10 cellular contexts compared by ENCODE assay signal in the genomic region with DNA sequence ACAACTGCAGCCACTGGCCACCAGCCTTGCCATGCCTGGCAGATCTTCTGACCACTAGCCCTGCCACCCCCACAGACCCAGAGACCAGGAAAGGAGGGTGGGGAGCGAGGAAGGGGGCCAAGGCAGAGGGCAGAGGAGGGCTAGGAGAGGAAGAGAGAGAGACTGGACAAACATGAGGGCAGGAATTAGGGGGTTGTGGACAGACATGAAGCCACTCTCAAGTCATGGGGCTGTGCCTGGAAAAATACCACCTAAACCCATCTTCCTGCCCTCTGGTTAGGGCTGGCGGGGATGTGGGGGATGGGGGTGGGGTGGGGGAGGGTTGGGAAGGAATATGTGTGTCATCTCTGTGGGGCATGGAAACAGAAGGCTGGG. TPM values are rescaled to one million over a fixed set of nuclear protein-coding genes. Genes with fewer than 3 reads are reported as not detected.
DNase-seq lines count a peak whose midpoint lies in the region; ATAC-seq, FAIRE-seq and TF ChIP-seq lines count a peak whose summit lies in the region.
"Had no signal": no experiment of that assay in that cellular context is flagged by ENCODE, and none has a peak within 500 bp of the region (broad histone marks: within the 10 kb centered on the region; RNA-seq: fewer than 3 reads in every experiment).

No MANE protein-coding gene starts in this region.

- peak overlapping the region in 3 of 11 experiments; percentile 20 to 41 (median 26); a peak in 2 of 22 replicates for H3K27ac ChIP-seq in BLaER1 treated with 17β-estradiol and CSF1 and Interleukin-3, amounts not matched to agents 10 nM and 100 nM
- H3K27ac ChIP-seq in duodenal mucosa (ENCODE audit: low read depth, low read length) = peak overlapping the region; percentile 70
- H3K27ac ChIP-seq in pancreas = peak overlapping the region; percentile 89 to 94 (median 90)

- ATAC-seq in pancreas = no peak

- H3K27me3 Mint-ChIP-seq in nephron progenitor cell (ENCODE audit: low read depth, poor library complexity) = no peaks in the 10 kb centered on the region

- H4K20me1 ChIP-seq in BLaER1 treated with 17β-estradiol and CSF1 and Interleukin-3, amounts not matched to agents 10 nM and 100 nM = peaks cover 18 to 33% (median 28%) of the 10 kb centered on the region in 11 experiments; a peak in 17 of 22 replicates

- peak overlapping the region in 1 of 10 experiments; percentile 25; a peak in 1 of 20 replicates for H3K4me3 ChIP-seq in BLaER1 treated with 17β-estradiol and CSF1 and Interleukin-3, amounts not matched to agents 10 nM and 100 nM
- no peak overlapping the region for H3K4me3 ChIP-seq in duodenal mucosa (ENCODE audit: low read depth in 1 of 2, low read length in 2 of 2)
- H3K4me3 ChIP-seq in pancreas = peak overlapping the region in 2 of 4 donors; percentile 17 to 61

- no peak overlapping the region for H3K4me3 Mint-ChIP-seq in nephron progenitor cell

- 34 to 40% methylated on average over 2 of the region's 2 CpGs for WGBS in pancreas, 2 donors

- H3K36me3 Mint-ChIP-seq in nephron progenitor cell (ENCODE audit: low read depth) = no peaks in the 10 kb centered on the region

- TF ChIP-seq CTCF in pancreas (IDR thresholded peaks at IDR 0.05) (no peak), nephron progenitor cell (IDR thresholded peaks at IDR 0.05) (no peak)

- H3K27ac Mint-ChIP-seq in nephron progenitor cell = no peak overlapping the region

- H3K4me1 ChIP-seq in BLaER1 treated with 17β-estradiol and CSF1 and Interleukin-3, amounts not matched to agents 10 nM and 100 nM = peaks cover 70 to 88% (median 81%) of the 10 kb centered on the region in 10 experiments
- H3K4me1 ChIP-seq in duodenal mucosa (ENCODE audit: control insufficient read depth in 1 of 2, insufficient read depth in 2 of 2, low read length in 2 of 2) = peaks cover 53 to 57% of the 10 kb centered on the region in 2 donors
- H3K4me1 ChIP-seq in pancreas = peaks cover 28 to 69% (median 43%) of the 10 kb centered on the region in 3 donors

- peak; percentile 38 for DNase-seq in NCI-H69 (lab: John Stamatoyannopoulos, UW)
- no peak for DNase-seq in pancreas
- DNase-seq in nephron progenitor cell = no peak
- DNase-seq in NCI-H2196 treated with DMSO at 0.1 percent for 48 hours (lab: John Stamatoyannopoulos, UW; ENCODE audit: unreplicated experiment) = no peak
- DNase-seq in activated CD4-positive, CD25-positive, alpha-beta regulatory T cell treated with anti-CD3 and anti-CD28 coated beads, Interleukin-2, amount 50 U/mL, for 72 hours = no peak
- DNase-seq in stimulated activated naive CD4-positive, alpha-beta T cell (lab: John Stamatoyannopoulos, UW) = no peak
- DNase-seq: activated gamma-delta T cell had no signal

- no peaks in the 10 kb centered on the region for H3K36me3 ChIP-seq in BLaER1 treated with 17β-estradiol and CSF1 and Interleukin-3, amounts not matched to agents 10 nM and 100 nM
- no peaks in the 10 kb centered on the region for H3K36me3 ChIP-seq in duodenal mucosa (ENCODE audit: control insufficient read depth in 1 of 2, insufficient read depth in 2 of 2, low read length in 2 of 2)
- no peaks in the 10 kb centered on the region for H3K36me3 ChIP-seq in pancreas

- no peaks in the 10 kb centered on the region for H3K9me3 ChIP-seq in BLaER1 treated with 17β-estradiol and CSF1 and Interleukin-3, amounts not matched to agents 10 nM and 100 nM (replicated peaks in 1 of 11)
- H3K9me3 ChIP-seq in duodenal mucosa (ENCODE audit: control insufficient read depth in 1 of 2, low read length in 2 of 2) (no peaks in the 10 kb centered on the region), pancreas (no peaks in the 10 kb centered on the region)

- no peak for FAIRE-seq in pancreas (lab: Jason Lieb, UNC)

- no peaks in the 10 kb centered on the region for H3K9me3 Mint-ChIP-seq in nephron progenitor cell

- peak overlapping the region in 2 of 11 experiments; percentile 23 to 49; a peak in 3 of 22 replicates for H3K9ac ChIP-seq in BLaER1 treated with 17β-estradiol and CSF1 and Interleukin-3, amounts not matched to agents 10 nM and 100 nM
- peak overlapping the region; percentile 6 to 46 for H3K9ac ChIP-seq in duodenal mucosa (ENCODE audit: low read depth in 1 of 2, low read length in 2 of 2)

- peak overlapping the region; percentile 46 to 98 (median 74) for H3K4me2 ChIP-seq in BLaER1 treated with 17β-estradiol and CSF1 and Interleukin-3, amounts not matched to agents 10 nM and 100 nM

- H3K4me1 Mint-ChIP-seq in nephron progenitor cell = peaks cover 67% of the 10 kb centered on the region

- peaks cover 0 to 9% (median 0%) of the 10 kb centered on the region in 11 experiments; a peak in 1 of 22 replicates for H3K27me3 ChIP-seq in BLaER1 treated with 17β-estradiol and CSF1 and Interleukin-3, amounts not matched to agents 10 nM and 100 nM
- no peaks in the 10 kb centered on the region for H3K27me3 ChIP-seq in duodenal mucosa (ENCODE audit: control insufficient read depth in 1 of 2, insufficient read depth in 2 of 2, low read length in 2 of 2)
- H3K27me3 ChIP-seq in pancreas = no peaks in the 10 kb centered on the region

- intact Hi-C loops in pancreas (cut with DNase I) = no loop called here

RNA-seq across cellular contexts. Expression of a gene that starts 1.4 kb away (rescaled TPM):
- 10 to 100 TPM; 24.8 to 72.7 (median 44.4) TPM for total RNA-seq in pancreas
- polyA plus RNA-seq in pancreas = 10 to 100 TPM; 35.5 to 89.8 TPM

RNA-seq across cellular contexts. Expression of a gene that starts 5.2 kb away (rescaled TPM):
- 1 to 10 TPM; 1.1 to 4.3 (median 2.2) TPM for total RNA-seq in pancreas
- polyA plus RNA-seq in pancreas = under 1 TPM; 0.34 to 0.73 TPM
- total RNA-seq: Daoy had no signal

RNA-seq across cellular contexts. Expression of a gene that starts 25.0 kb away (rescaled TPM):
- total RNA-seq in pancreas = 100 to 1,000 TPM; 370 to 577 (median 464) TPM
- 100 to 1,000 TPM; 145 to 328 TPM for polyA plus RNA-seq in pancreas

RNA-seq across cellular contexts. Expression of a gene that starts 35.4 kb away (rescaled TPM):
- 10 to 100 TPM; 15.9 to 30.4 (median 20.5) TPM for total RNA-seq in pancreas
- 10 to 100 TPM; 10.8 to 23.6 TPM for polyA plus RNA-seq in pancreas

RNA-seq across cellular contexts. Expression of a gene that starts 43.4 kb away (rescaled TPM):
- 10 to 100 TPM in 1 of 6 donors, 1 to 10 TPM in 5; 2.5 to 16.9 (median 5.5) TPM for total RNA-seq in pancreas
- polyA plus RNA-seq in pancreas = 10 to 100 TPM; 10.1 to 12.1 TPM
